In the genomic region with DNA sequence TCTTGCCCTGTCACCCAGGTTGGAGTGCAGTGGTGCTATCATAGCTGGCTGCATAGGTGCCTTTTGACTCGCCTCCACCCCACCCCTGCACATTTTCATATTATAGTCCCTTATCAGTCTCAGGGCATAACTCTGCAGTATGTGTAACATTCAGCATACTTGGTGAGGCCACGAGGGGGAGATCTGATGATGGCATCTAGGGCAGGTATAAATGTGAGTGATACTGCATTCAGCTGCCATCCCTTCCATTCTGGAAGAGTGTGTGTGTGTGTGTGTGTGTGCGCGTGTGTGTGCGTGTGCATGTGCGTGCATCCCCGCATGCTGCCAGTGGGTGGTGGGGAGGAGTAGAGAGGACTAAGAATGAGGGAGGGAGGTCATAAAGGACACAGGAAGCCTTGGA, we compare ENCODE assay signal across 8 cellular contexts.
DNase-seq lines count a peak whose midpoint lies in the region; ATAC-seq and TF ChIP-seq lines count a peak whose summit lies in the region.

No MANE protein-coding gene starts in this region.

- TF ChIP-seq POLR2A in prostate gland (IDR thresholded peaks at IDR 0.05): no peak
- TF ChIP-seq POLR2A in lower leg skin (IDR thresholded peaks at IDR 0.05): no peak

- peaks cover 94% of the 10 kb centered on the region for H3K4me1 Mint-ChIP-seq in activated naive CD8-positive, alpha-beta T cell treated with anti-CD3 and anti-CD28 coated beads, Interleukin-2, amount 50 U/mL, for 24 hours
- H3K4me1 Mint-ChIP-seq in neural progenitor cell: peaks cover 72% of the 10 kb centered on the region

- H3K4me2 ChIP-seq in neural progenitor cell: no peak overlapping the region

- no peaks in the 10 kb centered on the region for H3K9me3 ChIP-seq in neural progenitor cell (ENCODE audit: low read depth)
- H3K9me3 ChIP-seq in aorta (ENCODE audit: control insufficient read depth, low read length): no peaks in the 10 kb centered on the region
- H3K9me3 ChIP-seq in prostate gland: no peaks in the 10 kb centered on the region
- H3K9me3 ChIP-seq in SJCRH30 (replicated peaks): no peaks in the 10 kb centered on the region

- no peaks in the 10 kb centered on the region for H3K27me3 Mint-ChIP-seq in activated naive CD8-positive, alpha-beta T cell treated with anti-CD3 and anti-CD28 coated beads, Interleukin-2, amount 50 U/mL, for 24 hours
- H3K27me3 Mint-ChIP-seq in neural progenitor cell (ENCODE audit: insufficient read depth, low read depth): no peaks in the 10 kb centered on the region

- DNase-seq in NCI-H526 treated with DMSO at 0.1 percent for 48 hours (lab: John Stamatoyannopoulos, UW): peak; percentile 71
- no peak for DNase-seq in activated naive CD8-positive, alpha-beta T cell treated with anti-CD3 and anti-CD28 coated beads, Interleukin-2, amount 50 U/mL, for 24 hours
- DNase-seq in neural progenitor cell (ENCODE audit: low spot score): peak; percentile 22
- DNase-seq in aorta: no peak
- DNase-seq in prostate gland (ENCODE audit: low spot score): no peak
- no peak for DNase-seq in lower leg skin (ENCODE audit: low spot score in 2 of 2)
- DNase-seq in SJCRH30: no peak

- peaks cover 24% of the 10 kb centered on the region for H3K36me3 Mint-ChIP-seq in activated naive CD8-positive, alpha-beta T cell treated with anti-CD3 and anti-CD28 coated beads, Interleukin-2, amount 50 U/mL, for 24 hours (ENCODE audit: low read depth)
- H3K36me3 Mint-ChIP-seq in neural progenitor cell: peaks cover 4% of the 10 kb centered on the region

- ATAC-seq in GM18909 (IDR thresholded peaks at IDR 0.05; ENCODE audit: poor library complexity, unreplicated experiment): peak; percentile 53
- peak; percentile 63 for ATAC-seq in activated naive CD8-positive, alpha-beta T cell treated with anti-CD3 and anti-CD28 coated beads, Interleukin-2, amount 50 U/mL, for 24 hours
- no peak for ATAC-seq in aorta (ENCODE audit: low FRiP score)

- H3K27ac Mint-ChIP-seq in activated naive CD8-positive, alpha-beta T cell treated with anti-CD3 and anti-CD28 coated beads, Interleukin-2, amount 50 U/mL, for 24 hours: peak overlapping the region; percentile 23
- no peak overlapping the region for H3K27ac Mint-ChIP-seq in neural progenitor cell

- H2AFZ ChIP-seq in neural progenitor cell (replicated peaks): no peak overlapping the region

- H3K4me3 ChIP-seq in neural progenitor cell (no peak overlapping the region), aorta (ENCODE audit: low read length in 2 of 2) (no peak overlapping the region), prostate gland (no peak overlapping the region), lower leg skin (ENCODE audit: low read depth, poor library complexity, severe bottlenecking) (no peak overlapping the region), SJCRH30 (no peak overlapping the region)

- peaks cover 28% of the 10 kb centered on the region for H3F3A ChIP-seq in neural progenitor cell (ENCODE audit: low read depth)

- peak overlapping the region; percentile 15 for H3K4me3 Mint-ChIP-seq in activated naive CD8-positive, alpha-beta T cell treated with anti-CD3 and anti-CD28 coated beads, Interleukin-2, amount 50 U/mL, for 24 hours
- H3K4me3 Mint-ChIP-seq in neural progenitor cell: peak overlapping the region; percentile 30

- TF ChIP-seq CTCF in neural progenitor cell (IDR thresholded peaks at IDR 0.05): no peak
- no peak for TF ChIP-seq CTCF in prostate gland (IDR thresholded peaks at IDR 0.05)
- TF ChIP-seq CTCF in lower leg skin (IDR thresholded peaks at IDR 0.05): no peak

- H3K4me1 ChIP-seq in neural progenitor cell: peaks cover 57% of the 10 kb centered on the region
- H3K4me1 ChIP-seq in aorta (ENCODE audit: control insufficient read depth in 1 of 2, insufficient read depth in 2 of 2, low read length in 2 of 2): no peaks in the 10 kb centered on the region
- no peaks in the 10 kb centered on the region for H3K4me1 ChIP-seq in prostate gland (replicated peaks)
- peaks cover 44% of the 10 kb centered on the region for H3K4me1 ChIP-seq in SJCRH30

- 87 to 92% methylated on average over 7 of the region's 7 CpGs for WGBS in aorta, 2 donors
- 80% methylated on average over 7 of the region's 7 CpGs for WGBS in prostate gland
- 74 to 75% methylated on average over 7 of the region's 7 CpGs for WGBS in lower leg skin, 2 donors

- H3K9ac ChIP-seq in neural progenitor cell: no peak overlapping the region

- no peaks in the 10 kb centered on the region for H3K9me3 Mint-ChIP-seq in activated naive CD8-positive, alpha-beta T cell treated with anti-CD3 and anti-CD28 coated beads, Interleukin-2, amount 50 U/mL, for 24 hours
- H3K9me3 Mint-ChIP-seq in neural progenitor cell: peaks cover 2% of the 10 kb centered on the region

- peaks cover 100% of the 10 kb centered on the region for H3K79me2 ChIP-seq in neural progenitor cell (ENCODE audit: low read depth)

- H3K27me3 ChIP-seq in neural progenitor cell (no peaks in the 10 kb centered on the region), aorta (ENCODE audit: control insufficient read depth in 1 of 2, insufficient read depth in 2 of 2, low read length in 1 of 2) (no peaks in the 10 kb centered on the region), prostate gland (replicated peaks; ENCODE audit: insufficient read depth) (no peaks in the 10 kb centered on the region), SJCRH30 (no peaks in the 10 kb centered on the region)

- H3K27ac ChIP-seq in neural progenitor cell (no peak overlapping the region), aorta (ENCODE audit: low read depth in 1 of 2, low read length in 2 of 2) (no peak overlapping the region), prostate gland (no peak overlapping the region), SJCRH30 (no peak overlapping the region)

- H3K36me3 ChIP-seq in neural progenitor cell (no peaks in the 10 kb centered on the region), aorta (ENCODE audit: control insufficient read depth in 1 of 2, insufficient read depth in 2 of 2, low read length in 1 of 2) (no peaks in the 10 kb centered on the region), prostate gland (no peaks in the 10 kb centered on the region), SJCRH30 (no peaks in the 10 kb centered on the region)

- H4K20me1 ChIP-seq in neural progenitor cell (ENCODE audit: low read depth): peaks cover 86% of the 10 kb centered on the region

- intact Hi-C loops in aorta (cut with DNase I): no loop called here
- intact Hi-C loops in prostate gland (cut with DNase I): no loop called here
- intact Hi-C loops in lower leg skin (cut with DNase I; ENCODE audit: low total_unique reads): no loop called here

Comparison
In these comparisons a context has a peak if more than half of its experiments do, and no peak if none do; other contexts are left out.
1. DNase-seq: peak in NCI-H526 treated with DMSO at 0.1 percent for 48 hours (single experiment) and neural progenitor cell (single experiment); none in activated naive CD8-positive, alpha-beta T cell treated with anti-CD3 and anti-CD28 coated beads, Interleukin-2, amount 50 U/mL, for 24 hours (single experiment), aorta (0 of 2), prostate gland (single experiment), lower leg skin (0 of 2) and SJCRH30 (0 of 2).